ENCODE assay signal across 22 cellular contexts in genomic region chr11:76313271-76313670, GRCh38.
"Had no signal": no experiment of that assay in that cellular context is flagged by ENCODE, and none has a peak within 500 bp of the region (broad histone marks: within the 10 kb centered on the region; RNA-seq: fewer than 3 reads in every experiment).

No MANE protein-coding gene starts in this region.

- H3K36me3 ChIP-seq: brain microvascular endothelial cell, cardiac muscle cell, MG63, Peyer's patch, WERI-Rb-1 had no signal

- H3K4me3 Mint-ChIP-seq: activated CD4-positive, alpha-beta memory T cell treated with anti-CD3 and anti-CD28 coated beads, Interleukin-2, amount 10 ng/mL, durations not matched to agents 7 days and 5 days; activated CD4-positive, alpha-beta T cell treated with anti-CD3 and anti-CD28 coated beads for 36 hours; activated naive CD4-positive, alpha-beta T cell treated with anti-CD3 and anti-CD28 coated beads, Interleukin-2, amount 10 ng/mL, durations not matched to agents 7 days and 5 days; activated naive CD8-positive, alpha-beta T cell treated with anti-CD3 and anti-CD28 coated beads for 36 hours; activated T-helper 17 cell treated with anti-CD3 and anti-CD28 coated beads, Interleukin-2, amount 50 U/mL, for 72 hours had no signal

- H3K27ac Mint-ChIP-seq: activated CD4-positive, alpha-beta memory T cell treated with anti-CD3 and anti-CD28 coated beads, Interleukin-2, amount 10 ng/mL, durations not matched to agents 7 days and 5 days; activated CD4-positive, alpha-beta T cell treated with anti-CD3 and anti-CD28 coated beads for 36 hours; activated naive CD4-positive, alpha-beta T cell treated with anti-CD3 and anti-CD28 coated beads, Interleukin-2, amount 10 ng/mL, durations not matched to agents 7 days and 5 days; activated naive CD8-positive, alpha-beta T cell treated with anti-CD3 and anti-CD28 coated beads for 36 hours; activated T-helper 17 cell treated with anti-CD3 and anti-CD28 coated beads, Interleukin-2, amount 50 U/mL, for 72 hours had no signal

- H3K9me3 Mint-ChIP-seq: activated CD4-positive, alpha-beta memory T cell treated with anti-CD3 and anti-CD28 coated beads, Interleukin-2, amount 10 ng/mL, durations not matched to agents 7 days and 5 days; activated naive CD4-positive, alpha-beta T cell treated with anti-CD3 and anti-CD28 coated beads, Interleukin-2, amount 10 ng/mL, durations not matched to agents 7 days and 5 days; activated naive CD8-positive, alpha-beta T cell treated with anti-CD3 and anti-CD28 coated beads for 36 hours; activated T-helper 17 cell treated with anti-CD3 and anti-CD28 coated beads, Interleukin-2, amount 50 U/mL, for 72 hours had no signal

- H3K27ac ChIP-seq: brain microvascular endothelial cell, cardiac muscle cell, Peyer's patch, RWPE1, WERI-Rb-1 had no signal

- H3K9me3 ChIP-seq: MG63, Peyer's patch had no signal

- DNase-seq: activated CD4-positive, alpha-beta memory T cell treated with anti-CD3 and anti-CD28 coated beads, Interleukin-2, amount 10 ng/mL, durations not matched to agents 7 days and 5 days; activated CD4-positive, alpha-beta T cell treated with anti-CD3 and anti-CD28 coated beads for 36 hours; activated CD4-positive, alpha-beta T cell treated with anti-CD3 and anti-CD28 coated beads, Interleukin-2, amount 50 U/mL, for 1 hour; activated gamma-delta T cell; activated naive CD4-positive, alpha-beta T cell treated with anti-CD3 and anti-CD28 coated beads, Interleukin-2, amount 10 ng/mL, durations not matched to agents 7 days and 5 days; activated naive CD8-positive, alpha-beta T cell treated with anti-CD3 and anti-CD28 coated beads for 36 hours; activated T-cell treated with anti-CD3 and anti-CD28 coated beads for 4 hours; activated T-cell treated with anti-CD3 and anti-CD28 coated beads, Interleukin-2, amount 50 U/mL, for 48 hours; brain microvascular endothelial cell; MG63; NCI-H1092 treated with DMSO at 0.1 percent for 48 hours; NCI-H1417 treated with DMSO at 0.1 percent for 48 hours; NCI-H1694 treated with DMSO at 0.1 percent for 48 hours; NCI-H2029 treated with DMSO at 0.1 percent for 48 hours; NCI-H524; Peyer's patch; Right ventricle myocardium superior; T-helper 1 cell; WERI-Rb-1 had no signal

- ATAC-seq: activated CD4-positive, alpha-beta T cell treated with anti-CD3 and anti-CD28 coated beads for 36 hours; activated T-helper 17 cell treated with anti-CD3 and anti-CD28 coated beads, Interleukin-2, amount 50 U/mL, for 72 hours had no signal

- H3K4me3 ChIP-seq: cardiac muscle cell, MG63, Peyer's patch had no signal

- H3K27me3 Mint-ChIP-seq: activated CD4-positive, alpha-beta T cell treated with anti-CD3 and anti-CD28 coated beads for 36 hours; activated naive CD8-positive, alpha-beta T cell treated with anti-CD3 and anti-CD28 coated beads for 36 hours; activated T-helper 17 cell treated with anti-CD3 and anti-CD28 coated beads, Interleukin-2, amount 50 U/mL, for 72 hours had no signal

- H3K4me1 ChIP-seq: Peyer's patch had no signal

- H3K36me3 Mint-ChIP-seq: activated naive CD4-positive, alpha-beta T cell treated with anti-CD3 and anti-CD28 coated beads, Interleukin-2, amount 10 ng/mL, durations not matched to agents 7 days and 5 days; activated naive CD8-positive, alpha-beta T cell treated with anti-CD3 and anti-CD28 coated beads for 36 hours had no signal

- H3K4me1 Mint-ChIP-seq: activated CD4-positive, alpha-beta memory T cell treated with anti-CD3 and anti-CD28 coated beads, Interleukin-2, amount 10 ng/mL, durations not matched to agents 7 days and 5 days; activated CD4-positive, alpha-beta T cell treated with anti-CD3 and anti-CD28 coated beads for 36 hours; activated naive CD4-positive, alpha-beta T cell treated with anti-CD3 and anti-CD28 coated beads, Interleukin-2, amount 10 ng/mL, durations not matched to agents 7 days and 5 days; activated naive CD8-positive, alpha-beta T cell treated with anti-CD3 and anti-CD28 coated beads for 36 hours; activated T-helper 17 cell treated with anti-CD3 and anti-CD28 coated beads, Interleukin-2, amount 50 U/mL, for 72 hours had no signal

- H3K27me3 ChIP-seq: MG63, Peyer's patch had no signal
